10 cellular contexts compared by ENCODE assay signal in genomic region chr20:34559311-34560140, GRCh38. TPM values are rescaled to one million over a fixed set of nuclear protein-coding genes. Genes with fewer than 3 reads are reported as not detected.
DNase-seq lines count a peak whose midpoint lies in the region; ATAC-seq, FAIRE-seq and TF ChIP-seq lines count a peak whose summit lies in the region.
"Had no signal": no experiment of that assay in that cellular context is flagged by ENCODE, and none has a peak within 500 bp of the region (broad histone marks: within the 10 kb centered on the region; RNA-seq: fewer than 3 reads in every experiment).

No MANE protein-coding gene starts in this region.

- H4K20me1 ChIP-seq in PC-9 (ENCODE audit: insufficient read depth): no peaks in the 10 kb centered on the region

- WGBS in mesendoderm (ENCODE audit: extremely low coverage, insufficient coverage, low lambda C conversion rate): no CpG with 5 or more reads among the region's 43 CpGs

- no peak for ATAC-seq in activated T-cell treated with anti-CD3 and anti-CD28 coated beads, Interleukin-2, amount 50 U/mL, for 72 hours (replicated peaks in 1 of 2)

- intact Hi-C loops in tibial artery (cut with DNase I; ENCODE audit: low total_unique reads): loop anchor here (5.0 kb wide), 1 partner anchor 148 kb away; no protein-coding TSS in a partner anchor
- intact Hi-C loops in PC-9 (cut with micrococcal nuclease; ENCODE audit: unreplicated experiment): no loop called here

- H3K79me1 ChIP-seq in mesendoderm (ENCODE audit: low read length): no peaks in the 10 kb centered on the region

- H3K9me3 ChIP-seq in tibial artery (no peaks in the 10 kb centered on the region), PC-9 (ENCODE audit: insufficient read depth, low read depth) (no peaks in the 10 kb centered on the region)

- H3K18ac ChIP-seq in mesendoderm (ENCODE audit: low read length): no peak overlapping the region

- POLR2A ChIA-PET in PC-9 (lab: Charles Lee; ENCODE audit: unreplicated experiment): no interaction called here

- H4K8ac ChIP-seq in mesendoderm (ENCODE audit: low read depth, low read length): no peak overlapping the region

- CTCF ChIA-PET in PC-9 (lab: Charles Lee): interaction anchor here (0.6 kb wide), 1 partner anchor 1926 kb away, joined by 5 read pairs; no protein-coding TSS in a partner anchor

- peak overlapping the region; percentile 64 for H3K56ac ChIP-seq in mesendoderm (ENCODE audit: low read length)

- no peak overlapping the region for H3K4ac ChIP-seq in mesendoderm (ENCODE audit: low read depth, low read length)

- no peaks in the 10 kb centered on the region for H3K9me3 Mint-ChIP-seq in activated T-cell treated with anti-CD3 and anti-CD28 coated beads, Interleukin-2, amount 50 U/mL, for 72 hours

- no peak overlapping the region for H3K9ac ChIP-seq in mesendoderm (ENCODE audit: low read length)

- H3K36me3 Mint-ChIP-seq in activated T-cell treated with anti-CD3 and anti-CD28 coated beads, Interleukin-2, amount 50 U/mL, for 72 hours (ENCODE audit: insufficient read depth in 2 of 2): peaks cover 0 to 4% of the 10 kb centered on the region in 2 donors

- H3K27ac Mint-ChIP-seq in activated T-cell treated with anti-CD3 and anti-CD28 coated beads, Interleukin-2, amount 50 U/mL, for 72 hours: no peak overlapping the region

- peak overlapping the region; percentile 76 for H3K4me3 ChIP-seq in coronary artery
- no peak overlapping the region for H3K4me3 ChIP-seq in mesendoderm (ENCODE audit: low read length)
- peak overlapping the region; percentile 61 to 78 for H3K4me3 ChIP-seq in tibial artery
- H3K4me3 ChIP-seq in PC-9: no peak overlapping the region

- no peaks in the 10 kb centered on the region for H3K9me2 ChIP-seq in PC-9 (ENCODE audit: insufficient read depth)

- H2BK5ac ChIP-seq in mesendoderm (ENCODE audit: low read length): no peak overlapping the region

- H3K79me2 ChIP-seq in mesendoderm (ENCODE audit: control insufficient read depth, insufficient read depth, low read length) (no peaks in the 10 kb centered on the region), PC-9 (ENCODE audit: low read depth) (no peaks in the 10 kb centered on the region)

- H3F3A ChIP-seq in PC-9 (ENCODE audit: insufficient read depth, low read depth): no peaks in the 10 kb centered on the region; the same call in 1 of the 2 replicates

- H2AK5ac ChIP-seq in mesendoderm (ENCODE audit: low read length): no peak overlapping the region

- H2BK15ac ChIP-seq in mesendoderm (replicated peaks; ENCODE audit: low read depth): no peak overlapping the region

- H2AFZ ChIP-seq in PC-9: no peak overlapping the region

- TF ChIP-seq CTCF in coronary artery (IDR thresholded peaks at IDR 0.05) (no peak), tibial artery (IDR thresholded peaks at IDR 0.05) (no peak), PC-9 (conservative IDR thresholded peaks at IDR 0.05) (no peak)

- no peaks in the 10 kb centered on the region for H3K27me3 ChIP-seq in mesendoderm (ENCODE audit: insufficient read depth, low read length, poor library complexity)
- no peaks in the 10 kb centered on the region for H3K27me3 ChIP-seq in tibial artery
- no peaks in the 10 kb centered on the region for H3K27me3 ChIP-seq in PC-9 (ENCODE audit: insufficient read depth, low read depth)

- peak overlapping the region; percentile 44 to 48 for H3K4me3 Mint-ChIP-seq in activated T-cell treated with anti-CD3 and anti-CD28 coated beads, Interleukin-2, amount 50 U/mL, for 72 hours

- no peak overlapping the region for H3K23ac ChIP-seq in mesendoderm (ENCODE audit: low read length)

- no TSS peak for BruUV-seq in PC-9 (replicated peaks; lab: Mats Ljungman, UMichigan)

- H2BK120ac ChIP-seq in mesendoderm (ENCODE audit: low read depth, low read length): no peak overlapping the region

- H3K27me3 Mint-ChIP-seq in activated T-cell treated with anti-CD3 and anti-CD28 coated beads, Interleukin-2, amount 50 U/mL, for 72 hours (ENCODE audit: low read depth): no peaks in the 10 kb centered on the region

- H4K5ac ChIP-seq in mesendoderm (ENCODE audit: low read length): no peak overlapping the region

- no peak for DNase-seq in activated T-cell treated with anti-CD3 and anti-CD28 coated beads, Interleukin-2, amount 50 U/mL, for 72 hours
- no peak for DNase-seq in activated T-cell treated with anti-CD3 and anti-CD28 coated beads for 4 hours
- DNase-seq in coronary artery (ENCODE audit: low spot score): no peak
- DNase-seq in mesendoderm: no peak
- peak in 1 of 2 donors; percentile 75 for DNase-seq in tibial artery
- no peak for DNase-seq in HUDEP-2 (lab: John Stamatoyannopoulos, UW; ENCODE audit: unreplicated experiment in 76 of 76)
- no peak for DNase-seq in RCC 7860 (ENCODE audit: low spot score)
- no peak for DNase-seq in PC-9
- DNase-seq: EL had no signal

- H3K36me3 ChIP-seq in mesendoderm (ENCODE audit: control insufficient read depth, insufficient read depth, low read length): no peaks in the 10 kb centered on the region
- no peaks in the 10 kb centered on the region for H3K36me3 ChIP-seq in tibial artery
- no peaks in the 10 kb centered on the region for H3K36me3 ChIP-seq in PC-9 (ENCODE audit: low read depth)

- no peak for FAIRE-seq in RCC 7860 (lab: Jason Lieb, UNC)
- FAIRE-seq: endometrium had no signal

- no peak overlapping the region for H3K4me2 ChIP-seq in mesendoderm (ENCODE audit: low read length)
- H3K4me2 ChIP-seq in PC-9: no peak overlapping the region

- H3K27ac ChIP-seq in coronary artery (peak overlapping the region; percentile 92 to 98), mesendoderm (ENCODE audit: low read depth, low read length) (no peak overlapping the region), tibial artery (peak overlapping the region; percentile 94 to 95), PC-9 (no peak overlapping the region)

- H3K4me1 Mint-ChIP-seq in activated T-cell treated with anti-CD3 and anti-CD28 coated beads, Interleukin-2, amount 50 U/mL, for 72 hours (ENCODE audit: low read depth): peaks cover 15% of the 10 kb centered on the region

- no peaks in the 10 kb centered on the region for H3K4me1 ChIP-seq in mesendoderm (ENCODE audit: control insufficient read depth, low read depth, low read length)
- H3K4me1 ChIP-seq in tibial artery: peaks cover 0 to 16% (median 8%) of the 10 kb centered on the region in 4 donors
- no peaks in the 10 kb centered on the region for H3K4me1 ChIP-seq in PC-9 (replicated peaks; ENCODE audit: insufficient read depth)

RNA-seq across cellular contexts. Expression of gene MAP1LC3A, which starts 1.0 kb away (rescaled TPM):
- total RNA-seq in activated T-cell treated with anti-CD3 and anti-CD28 coated beads, Interleukin-2, amount 50 U/mL, for 72 hours: 1 to 10 TPM; 3.7 to 5.2 TPM
- 3.3 TPM for polyA plus RNA-seq in mesendoderm (2013, experiment 1 of 2)
- polyA plus RNA-seq in mesendoderm (2013, experiment 2 of 2): 3.3 TPM
- total RNA-seq in PC-9 (2021): not detected in 2 replicates

RNA-seq across cellular contexts. Expression of gene DYNLRB1, which starts 43.3 kb away (rescaled TPM):
- 10 to 100 TPM; 70.5 to 75.9 TPM for total RNA-seq in activated T-cell treated with anti-CD3 and anti-CD28 coated beads, Interleukin-2, amount 50 U/mL, for 72 hours
- polyA plus RNA-seq in mesendoderm (2013, experiment 1 of 2): 198 TPM
- polyA plus RNA-seq in mesendoderm (2013, experiment 2 of 2): 199 TPM
- 145 and 179 TPM in 2 replicates for total RNA-seq in PC-9 (2021)

Comparison
In these comparisons a context has a peak if more than half of its experiments do, and no peak if none do; other contexts are left out.
1. H3K27ac ChIP-seq: peak in coronary artery (2 of 2) and tibial artery (2 of 2); none in mesendoderm (single experiment) and PC-9 (single experiment).
2. H3K4me3 ChIP-seq: peak in coronary artery (single experiment) and tibial artery (2 of 2); none in mesendoderm (single experiment) and PC-9 (single experiment).